Comparison of ENCODE assay signal across 15 cellular contexts in genomic region chr2:27020337-27020948, GRCh38. TPM values are rescaled to one million over a fixed set of nuclear protein-coding genes. Genes with fewer than 3 reads are reported as not detected.
DNase-seq lines count a peak whose midpoint lies in the region; ATAC-seq, FAIRE-seq and TF ChIP-seq lines count a peak whose summit lies in the region.
"Had no signal": no experiment of that assay in that cellular context is flagged by ENCODE, and none has a peak within 500 bp of the region (broad histone marks: within the 10 kb centered on the region; RNA-seq: fewer than 3 reads in every experiment).

No MANE protein-coding gene starts in this region.

- in situ Hi-C loops in K562 (cut with MboI) = loop anchor here (5.0 kb wide), 1 partner anchor 178 kb away; no protein-coding TSS in a partner anchor

- no peaks in the 10 kb centered on the region for H3K9me3 Mint-ChIP-seq in CD8-positive, alpha-beta T cell
- H3K9me3 Mint-ChIP-seq: activated naive CD8-positive, alpha-beta T cell treated with anti-CD3 and anti-CD28 coated beads, Interleukin-2, amount 10 ng/mL, durations not matched to agents 7 days and 5 days; T-helper 2 cell treated with Interferon-gamma antibody and Interleukin-4, amounts not matched to agents 5 μg/mL and 100 μg/mL, for 36 hours had no signal

- no peak for ATAC-seq in HCT116
- peak; percentile 75 for ATAC-seq in K562
- ATAC-seq in right cardiac atrium = peak; percentile 52 to 56
- ATAC-seq in psoas muscle = no peak
- no peak for ATAC-seq in HG03139 (IDR thresholded peaks at IDR 0.05; ENCODE audit: unreplicated experiment)
- ATAC-seq in CD8-positive, alpha-beta T cell = no peak

- H3K4me1 ChIP-seq in HCT116 (ENCODE audit: control insufficient read depth in 1 of 2, insufficient read depth in 2 of 2, low read length in 2 of 2) (peaks cover 31 to 43% of the 10 kb centered on the region in 2 experiments), K562 (replicated peaks in 1 of 2; ENCODE audit: control insufficient read depth in 2 of 2, insufficient read depth in 2 of 2, low read length in 2 of 2) (peaks cover 53 to 57% of the 10 kb centered on the region in 2 experiments), right cardiac atrium (ENCODE audit: control insufficient read depth, insufficient read depth, low read length) (peaks cover 7% of the 10 kb centered on the region), psoas muscle (peaks cover 35% of the 10 kb centered on the region)
- no peaks in the 10 kb centered on the region for H3K4me1 ChIP-seq in CD8-positive, alpha-beta T cell (ENCODE audit: insufficient read depth, low read length)

- RAD21 ChIA-PET in HCT116 (lab: Charles Lee; ENCODE audit: low non-redundant PET in 1 of 2, low total read pairs in 2 of 2, uncharacterized antibody in 2 of 2, unreplicated experiment in 2 of 2) = no interaction called here

- H3K27me3 Mint-ChIP-seq in CD8-positive, alpha-beta T cell (ENCODE audit: low read depth) = no peaks in the 10 kb centered on the region
- H3K27me3 Mint-ChIP-seq: activated naive CD8-positive, alpha-beta T cell treated with anti-CD3 and anti-CD28 coated beads, Interleukin-2, amount 10 ng/mL, durations not matched to agents 7 days and 5 days had no signal

- TF ChIP-seq POLR2A in HCT116 (IDR thresholded peaks at IDR 0.05; ENCODE audit: borderline replicate concordance, extremely low read depth, insufficient read depth, insufficient read length) (no peak), K562 (conservative IDR thresholded peaks at IDR 0.05) (no peak)

- TF ChIP-seq EP300 in K562 (IDR thresholded peaks at IDR 0.05; ENCODE audit: low read length) = peak; percentile 92

- peaks cover 3% of the 10 kb centered on the region; the same call in 1 of the 2 replicates for H3K79me2 ChIP-seq in HCT116 (ENCODE audit: insufficient read depth, low read length)
- peaks cover 37% of the 10 kb centered on the region for H3K79me2 ChIP-seq in K562 (ENCODE audit: control insufficient read depth, insufficient read depth, low read length)

- H3K36me3 ChIP-seq in HCT116 (ENCODE audit: control insufficient read depth in 1 of 2, insufficient read depth in 2 of 2, low read length in 2 of 2) (peaks cover 0 to 3% of the 10 kb centered on the region in 2 experiments; a peak in 1 of 4 replicates), K562 (ENCODE audit: control insufficient read depth, insufficient read depth, low read length) (peaks cover 41% of the 10 kb centered on the region), psoas muscle (ENCODE audit: insufficient read depth in 1 of 2, low read depth in 1 of 2) (peaks cover 0 to 36% of the 10 kb centered on the region in 2 donors)
- H3K36me3 ChIP-seq in CD8-positive, alpha-beta T cell (ENCODE audit: insufficient read depth, low read length) = no peaks in the 10 kb centered on the region

- POLR2A ChIA-PET in HCT116 (lab: Charles Lee) = no interaction called here
- POLR2A ChIA-PET in K562 (lab: Yijun Ruan, JAX) = interaction anchor here (0.5 to 3.1 kb wide), 8 partner anchors 9 to 300 kb away, joined by 3 to 18 read pairs (median 4); partner anchors contain the start of gene TMEM214
- POLR2A ChIA-PET in CD8-positive, alpha-beta T cell (lab: Charles Lee) = no interaction called here

- H3K4me3 Mint-ChIP-seq in CD8-positive, alpha-beta T cell = no peak overlapping the region
- H3K4me3 Mint-ChIP-seq: activated naive CD8-positive, alpha-beta T cell treated with anti-CD3 and anti-CD28 coated beads, Interleukin-2, amount 10 ng/mL, durations not matched to agents 7 days and 5 days; T-helper 2 cell treated with Interferon-gamma antibody and Interleukin-4, amounts not matched to agents 5 μg/mL and 100 μg/mL, for 36 hours had no signal

- BruUV-seq in HCT116 (replicated peaks; lab: Mats Ljungman, UMichigan) (no TSS peak), K562 (replicated peaks; lab: Mats Ljungman, UMichigan) (no TSS peak)

- no peak overlapping the region for H3K27ac ChIP-seq in HCT116 (ENCODE audit: low read depth, low read length)
- peak overlapping the region; percentile 64 for H3K27ac ChIP-seq in K562 (ENCODE audit: extremely low read depth, low read depth, low read length)
- H3K27ac ChIP-seq in right cardiac atrium (ENCODE audit: low read length) = no peak overlapping the region
- peak overlapping the region; percentile 19 for H3K27ac ChIP-seq in psoas muscle
- H3K27ac ChIP-seq in CD8-positive, alpha-beta T cell (ENCODE audit: low read depth, low read length) = no peak overlapping the region

- TF ChIP-seq RAD21 in HCT116 (IDR thresholded peaks at IDR 0.05; ENCODE audit: low read depth) = no peak
- no peak; a peak in 1 of 4 replicates for TF ChIP-seq RAD21 in K562 (CRISPR knock-in tag; conservative IDR thresholded peaks at IDR 0.05 in 1 of 2, IDR thresholded peaks at IDR 0.05 in 1 of 2)

- H3K4me2 ChIP-seq in HCT116 (ENCODE audit: low read length) (peak overlapping the region; percentile 48; the same call in 1 of the 2 replicates), K562 (ENCODE audit: insufficient read depth, low read length) (peak overlapping the region; percentile 70)

- 2% methylated on average over 6 of the region's 6 CpGs for WGBS in K562 (ENCODE audit: insufficient coverage, low coverage, missing lambda C conversion rate)
- 51% methylated on average over 6 of the region's 6 CpGs for WGBS in right cardiac atrium
- WGBS in psoas muscle, 3 donors = 64 to 72% (median 69%) methylated on average over 6 of the region's 6 CpGs

- no peaks in the 10 kb centered on the region for H3K9me2 ChIP-seq in HCT116 (ENCODE audit: insufficient read depth)

- H3K9me1 ChIP-seq in K562 (ENCODE audit: control insufficient read depth, insufficient read depth, low read length) = no peaks in the 10 kb centered on the region

- H3K9me3 ChIP-seq in HCT116 (ENCODE audit: control insufficient read depth in 1 of 2, insufficient read depth in 1 of 2, low read depth in 1 of 2, low read length in 2 of 2) = no peaks in the 10 kb centered on the region
- H3K9me3 ChIP-seq in K562 (replicated peaks; ENCODE audit: control insufficient read depth, insufficient read depth, low read depth, low read length) = no peaks in the 10 kb centered on the region
- H3K9me3 ChIP-seq in right cardiac atrium (ENCODE audit: control insufficient read depth, low read length) = no peaks in the 10 kb centered on the region
- H3K9me3 ChIP-seq in psoas muscle = no peaks in the 10 kb centered on the region
- H3K9me3 ChIP-seq in CD8-positive, alpha-beta T cell (ENCODE audit: low read length) = no peaks in the 10 kb centered on the region
- H3K9me3 ChIP-seq: Peyer's patch had no signal

- no peak for DNase-seq in HCT116 (ENCODE audit: low read depth, low spot score)
- DNase-seq in K562 (ENCODE audit: extremely low read depth in 1 of 4, low spot score in 3 of 4) = peak; percentile 80 to 96 (median 84)
- DNase-seq in right cardiac atrium = peak; percentile 73 to 87 (median 84)
- peak; percentile 52 to 69 for DNase-seq in psoas muscle
- no peak for DNase-seq in nucleus accumbens (lab: John Stamatoyannopoulos, UW)
- no peak for DNase-seq in CD8-positive, alpha-beta T cell
- DNase-seq in GOT3 (lab: John Stamatoyannopoulos, UW) = no peak
- DNase-seq: activated naive CD8-positive, alpha-beta T cell treated with anti-CD3 and anti-CD28 coated beads, Interleukin-2, amount 10 ng/mL, durations not matched to agents 7 days and 5 days; cortex of kidney; DMS79; MM.1S; NCI-H226 had no signal

- H2AFZ ChIP-seq in HCT116 (ENCODE audit: low read depth, low read length, poor library complexity, severe bottlenecking) (no peak overlapping the region), K562 (ENCODE audit: low read depth, low read length) (no peak overlapping the region)

- CTCF ChIA-PET in HCT116 (lab: Charles Lee) = interaction anchor here (7.7 kb wide), 1 partner anchor 58 kb away, joined by 154 read pairs; no protein-coding TSS in a partner anchor
- CTCF ChIA-PET in K562 (lab: Yijun Ruan, JAX; ENCODE audit: low intra/inter-chr PET ratio) = interaction anchor here (6.8 kb wide), 1 partner anchor 59 kb away, joined by 65 read pairs; no protein-coding TSS in a partner anchor
- CTCF ChIA-PET in CD8-positive, alpha-beta T cell (lab: Charles Lee) = interaction anchor here (9.5 kb wide), 1 partner anchor 58 kb away, joined by 131 read pairs; no protein-coding TSS in a partner anchor

- H4K20me1 ChIP-seq in HCT116 (ENCODE audit: insufficient read depth) = no peaks in the 10 kb centered on the region
- 0 out of 2 replicates have a peak, but pooled peaks cover 7% of the 10 kb centered on the region for H4K20me1 ChIP-seq in K562 (replicated peaks; ENCODE audit: control insufficient read depth, insufficient read depth, low read length)

- no peaks in the 10 kb centered on the region for H3K27me3 ChIP-seq in HCT116 (ENCODE audit: insufficient read depth, low read length)
- H3K27me3 ChIP-seq in K562 (ENCODE audit: control insufficient read depth in 2 of 2, insufficient read depth in 2 of 2, low read length in 2 of 2) = no peaks in the 10 kb centered on the region
- H3K27me3 ChIP-seq in right cardiac atrium (ENCODE audit: control insufficient read depth, insufficient read depth) = no peaks in the 10 kb centered on the region
- H3K27me3 ChIP-seq in psoas muscle (ENCODE audit: insufficient read depth in 3 of 3, low read length in 2 of 3) = no peaks in the 10 kb centered on the region
- H3K27me3 ChIP-seq in CD8-positive, alpha-beta T cell (ENCODE audit: insufficient read depth, low read length) = no peaks in the 10 kb centered on the region
- H3K27me3 ChIP-seq: Peyer's patch had no signal

- no peaks in the 10 kb centered on the region for H3K4me1 Mint-ChIP-seq in CD8-positive, alpha-beta T cell (ENCODE audit: low read depth)

- intact Hi-C loops in HCT116 (cut with micrococcal nuclease) = no loop called here
- intact Hi-C loops in K562 (cut with micrococcal nuclease) = loop anchor here (1.0 kb wide), 4 partner anchors 12 to 66 kb away; partner anchors contain the start of genes KHK and TMEM214
- intact Hi-C loops in right cardiac atrium (cut with DNase I) = no loop called here
- intact Hi-C loops in psoas muscle (cut with DNase I) = no loop called here
- intact Hi-C loops in CD8-positive, alpha-beta T cell (cut with DNase I, micrococcal nuclease) = no loop called here

- H3K9ac ChIP-seq in HCT116 (ENCODE audit: low read length) = no peak overlapping the region
- peak overlapping the region in 1 of 2 experiments; percentile 33; a peak in 2 of 4 replicates for H3K9ac ChIP-seq in K562 (ENCODE audit: insufficient read depth in 1 of 2, low read depth in 2 of 2, low read length in 2 of 2)

- no peak overlapping the region for H3K27ac Mint-ChIP-seq in CD8-positive, alpha-beta T cell
- H3K27ac Mint-ChIP-seq: activated naive CD8-positive, alpha-beta T cell treated with anti-CD3 and anti-CD28 coated beads, Interleukin-2, amount 10 ng/mL, durations not matched to agents 7 days and 5 days; T-helper 2 cell treated with Interferon-gamma antibody and Interleukin-4, amounts not matched to agents 5 μg/mL and 100 μg/mL, for 36 hours had no signal

- H3K4me3 ChIP-seq in HCT116 (replicated peaks in 1 of 2; ENCODE audit: low read depth in 1 of 2, low read length in 2 of 2) (no peak overlapping the region), K562 (no peak overlapping the region), right cardiac atrium (ENCODE audit: low read length) (no peak overlapping the region), psoas muscle (no peak overlapping the region)
- no peak overlapping the region for H3K4me3 ChIP-seq in CD8-positive, alpha-beta T cell (ENCODE audit: low read depth, low read length)
- H3K4me3 ChIP-seq: Peyer's patch had no signal

- peak; percentile 97 for FAIRE-seq in K562 (lab: Jason Lieb, UNC)

- H3K36me3 Mint-ChIP-seq in CD8-positive, alpha-beta T cell = peaks cover 13% of the 10 kb centered on the region
- H3K36me3 Mint-ChIP-seq: activated naive CD8-positive, alpha-beta T cell treated with anti-CD3 and anti-CD28 coated beads, Interleukin-2, amount 10 ng/mL, durations not matched to agents 7 days and 5 days had no signal

- TF ChIP-seq CTCF in HCT116 (IDR thresholded peaks at IDR 0.05 in 2 of 3, conservative IDR thresholded peaks at IDR 0.05 in 1 of 3; ENCODE audit: borderline replicate concordance in 1 of 3, insufficient read depth in 1 of 3, low read depth in 2 of 3, low read length in 2 of 3) (no peak), K562 (IDR thresholded peaks at IDR 0.05 in 2 of 3, conservative IDR thresholded peaks at IDR 0.05 in 1 of 3; ENCODE audit: insufficient read depth in 2 of 3, low read depth in 1 of 3, low read length in 3 of 3) (no peak), psoas muscle (IDR thresholded peaks at IDR 0.05) (no peak)
- no peak for TF ChIP-seq CTCF in CD8-positive, alpha-beta T cell (IDR thresholded peaks at IDR 0.05)

RNA-seq across cellular contexts. Expression of gene TMEM214, which starts 12.3 kb away (rescaled TPM):
- total RNA-seq in HCT116 (2021; ENCODE audit: unreplicated experiment) (69.8 TPM), K562 (2014; rRNA removed) (18.9 and 23.7 TPM in 2 replicates), K562 (2014; rRNA removed; fragmentation: Illumina TruSeq; extraction: Trizol) (31.0 and 34.3 TPM in 2 replicates), K562 (2015; rRNA removed; fragmentation: Illumina TruSeq; extraction: Trizol) (44.0 and 44.1 TPM in 2 replicates), K562 (2021) (78.5 and 79.6 TPM in 2 replicates), right cardiac atrium (10 to 100 TPM; 40.8 to 56.7 (median 47.7) TPM), psoas muscle (10 to 100 TPM; 32.3 to 50.4 (median 41.5) TPM)
- 59.0 and 66.6 TPM in 2 replicates for polyA plus RNA-seq in HCT116 (2012)
- 364 and 807 TPM in 2 replicates for total RNA-seq in K562 (2011; cell fraction: chromatin; rRNA removed; ENCODE audit: low replicate concordance)
- 428 and 514 TPM in 2 replicates for total RNA-seq in K562 (2011; cell fraction: nucleolus; rRNA removed)
- 376 and 406 TPM in 2 replicates for total RNA-seq in K562 (2011; cell fraction: nucleoplasm; rRNA removed)
- polyA plus RNA-seq in K562 (2011; rRNA removed) (52.9 and 143 TPM in 2 replicates), K562 (2014; fragmentation: Illumina TruSeq; extraction: Trizol) (76.9 and 81.4 TPM in 2 replicates), K562 (2014; fragmentation: Nextera tagmentation; extraction: Ambion mirVana) (10 to 100 TPM; 11.4 to 14.8 TPM), K562 (2014; rRNA removed) (55.0 and 58.0 TPM in 2 replicates), right cardiac atrium (29.4 TPM), psoas muscle (10 to 100 TPM; 29.4 to 43.2 (median 35.8) TPM)
- polyA plus RNA-seq in K562 (2011; cell fraction: cytosol; rRNA removed) = 146 and 165 TPM in 2 replicates
- polyA plus RNA-seq in K562 (2011; cell fraction: nucleus; rRNA removed) = 466 and 543 TPM in 2 replicates
- 57.3 and 151 TPM in 2 replicates for polyA plus RNA-seq in K562 (2012)
- 123 TPM in 2 replicates for polyA minus RNA-seq in K562 (2011; rRNA and poly(A)+ RNA removed)
- 96.4 and 118 TPM in 2 replicates for polyA minus RNA-seq in K562 (2011; cell fraction: cytosol; rRNA and poly(A)+ RNA removed)
- 142 and 264 TPM in 2 replicates for polyA minus RNA-seq in K562 (2011; cell fraction: nucleus; rRNA and poly(A)+ RNA removed)
- total RNA-seq in CD8-positive, alpha-beta T cell = 10 to 100 TPM; 26.5 to 27.4 TPM

RNA-seq across cellular contexts. Expression of gene AGBL5, which starts 31.0 kb away (rescaled TPM):
- total RNA-seq in HCT116 (2021; ENCODE audit: unreplicated experiment) (40.0 TPM), K562 (2014; rRNA removed) (26.2 and 30.3 TPM in 2 replicates), K562 (2014; rRNA removed; fragmentation: Illumina TruSeq; extraction: Trizol) (25.8 and 26.4 TPM in 2 replicates), K562 (2015; rRNA removed; fragmentation: Illumina TruSeq; extraction: Trizol) (28.7 and 29.1 TPM in 2 replicates), K562 (2021) (37.6 and 40.3 TPM in 2 replicates), right cardiac atrium (10 to 100 TPM; 10.8 to 12.4 (median 11.4) TPM), psoas muscle (1 to 10 TPM; 5.5 to 8.6 (median 7.6) TPM)
- 27.0 and 35.6 TPM in 2 replicates for polyA plus RNA-seq in HCT116 (2012)
- total RNA-seq in K562 (2011; cell fraction: chromatin; rRNA removed; ENCODE audit: low replicate concordance) = 40.2 and 80.6 TPM in 2 replicates
- 34.5 and 47.0 TPM in 2 replicates for total RNA-seq in K562 (2011; cell fraction: nucleolus; rRNA removed)
- 34.2 and 36.7 TPM in 2 replicates for total RNA-seq in K562 (2011; cell fraction: nucleoplasm; rRNA removed)
- polyA plus RNA-seq in K562 (2011; rRNA removed) (48.3 and 52.7 TPM in 2 replicates), K562 (2014; fragmentation: Illumina TruSeq; extraction: Trizol) (49.5 and 52.3 TPM in 2 replicates), K562 (2014; fragmentation: Nextera tagmentation; extraction: Ambion mirVana) (1 to 10 TPM; 3.3 to 6.3 TPM), K562 (2014; rRNA removed) (24.9 and 33.8 TPM in 2 replicates), right cardiac atrium (5.9 TPM), psoas muscle (1 to 10 TPM; 3.6 to 5.3 (median 5.0) TPM)
- polyA plus RNA-seq in K562 (2011; cell fraction: cytosol; rRNA removed) = 61.4 and 68.7 TPM in 2 replicates
- 59.7 and 61.5 TPM in 2 replicates for polyA plus RNA-seq in K562 (2011; cell fraction: nucleus; rRNA removed)
- 33.2 and 62.0 TPM in 2 replicates for polyA plus RNA-seq in K562 (2012)
- 42.1 and 50.9 TPM in 2 replicates for polyA minus RNA-seq in K562 (2011; rRNA and poly(A)+ RNA removed)
- 22.4 and 26.2 TPM in 2 replicates for polyA minus RNA-seq in K562 (2011; cell fraction: cytosol; rRNA and poly(A)+ RNA removed)
- 20.7 and 27.2 TPM in 2 replicates for polyA minus RNA-seq in K562 (2011; cell fraction: nucleus; rRNA and poly(A)+ RNA removed)
- 1 to 10 TPM; 8.0 to 9.7 TPM for total RNA-seq in CD8-positive, alpha-beta T cell

RNA-seq across cellular contexts. Expression of gene MAPRE3, which starts 50.0 kb away (rescaled TPM):
- total RNA-seq in HCT116 (2021; ENCODE audit: unreplicated experiment) (12.1 TPM), K562 (2014; rRNA removed) (12.6 and 16.8 TPM in 2 replicates), K562 (2014; rRNA removed; fragmentation: Illumina TruSeq; extraction: Trizol) (10.0 and 10.8 TPM in 2 replicates), K562 (2015; rRNA removed; fragmentation: Illumina TruSeq; extraction: Trizol) (11.6 and 12.6 TPM in 2 replicates), K562 (2021) (26.7 and 29.8 TPM in 2 replicates), right cardiac atrium (10 to 100 TPM; 43.6 to 58.8 (median 49.9) TPM), psoas muscle (100 to 1,000 TPM; 101 to 148 (median 122) TPM)
- polyA plus RNA-seq in HCT116 (2012) = 21.7 and 23.8 TPM in 2 replicates
- total RNA-seq in K562 (2011; cell fraction: chromatin; rRNA removed; ENCODE audit: low replicate concordance) = 103 and 194 TPM in 2 replicates
- total RNA-seq in K562 (2011; cell fraction: nucleolus; rRNA removed) = 85.6 and 90.0 TPM in 2 replicates
- total RNA-seq in K562 (2011; cell fraction: nucleoplasm; rRNA removed) = 95.6 and 105 TPM in 2 replicates
- polyA plus RNA-seq in K562 (2011; rRNA removed) (25.5 and 53.9 TPM in 2 replicates), K562 (2014; fragmentation: Illumina TruSeq; extraction: Trizol) (30.4 and 32.8 TPM in 2 replicates), K562 (2014; fragmentation: Nextera tagmentation; extraction: Ambion mirVana) (1 to 10 TPM in 1 of 2 experiments, under 1 TPM in 1; 0.70 to 1.1 TPM), K562 (2014; rRNA removed) (32.3 and 43.2 TPM in 2 replicates), right cardiac atrium (85.1 TPM), psoas muscle (100 to 1,000 TPM in 1 of 3 donors, 10 to 100 TPM in 2; 22.1 to 149 (median 76.3) TPM)
- polyA plus RNA-seq in K562 (2011; cell fraction: cytosol; rRNA removed) = 28.1 and 37.8 TPM in 2 replicates
- 274 and 277 TPM in 2 replicates for polyA plus RNA-seq in K562 (2011; cell fraction: nucleus; rRNA removed)
- polyA plus RNA-seq in K562 (2012) = 33.7 and 73.6 TPM in 2 replicates
- 17.6 and 23.6 TPM in 2 replicates for polyA minus RNA-seq in K562 (2011; rRNA and poly(A)+ RNA removed)
- polyA minus RNA-seq in K562 (2011; cell fraction: cytosol; rRNA and poly(A)+ RNA removed) = 11.7 and 21.4 TPM in 2 replicates
- polyA minus RNA-seq in K562 (2011; cell fraction: nucleus; rRNA and poly(A)+ RNA removed) = 20.3 and 37.2 TPM in 2 replicates
- total RNA-seq in CD8-positive, alpha-beta T cell = 1 to 10 TPM; 2.6 to 3.8 TPM

RNA-seq across cellular contexts. Expression of gene OST4, which starts 51.0 kb away (rescaled TPM):
- total RNA-seq in HCT116 (2021; ENCODE audit: unreplicated experiment) (187 TPM), K562 (2014; rRNA removed) (186 and 199 TPM in 2 replicates), K562 (2014; rRNA removed; fragmentation: Illumina TruSeq; extraction: Trizol) (263 and 292 TPM in 2 replicates), K562 (2015; rRNA removed; fragmentation: Illumina TruSeq; extraction: Trizol) (335 and 366 TPM in 2 replicates), K562 (2021) (239 and 266 TPM in 2 replicates), right cardiac atrium (100 to 1,000 TPM; 372 to 487 (median 454) TPM), psoas muscle (100 to 1,000 TPM; 186 to 304 (median 236) TPM)
- polyA plus RNA-seq in HCT116 (2012) = 262 and 288 TPM in 2 replicates
- 32.9 and 75.2 TPM in 2 replicates for total RNA-seq in K562 (2011; cell fraction: chromatin; rRNA removed; ENCODE audit: low replicate concordance)
- total RNA-seq in K562 (2011; cell fraction: nucleolus; rRNA removed) = 76.6 and 92.2 TPM in 2 replicates
- 88.9 and 136 TPM in 2 replicates for total RNA-seq in K562 (2011; cell fraction: nucleoplasm; rRNA removed)
- polyA plus RNA-seq in K562 (2011; rRNA removed) (328 and 435 TPM in 2 replicates), K562 (2014; fragmentation: Illumina TruSeq; extraction: Trizol) (503 and 545 TPM in 2 replicates), K562 (2014; fragmentation: Nextera tagmentation; extraction: Ambion mirVana) (1,000 to 10,000 TPM; 1,144 to 1,155 TPM), K562 (2014; rRNA removed) (355 and 369 TPM in 2 replicates), right cardiac atrium (872 TPM), psoas muscle (100 to 1,000 TPM; 259 to 396 (median 306) TPM)
- polyA plus RNA-seq in K562 (2011; cell fraction: cytosol; rRNA removed) = 794 and 995 TPM in 2 replicates
- 204 and 270 TPM in 2 replicates for polyA plus RNA-seq in K562 (2011; cell fraction: nucleus; rRNA removed)
- polyA plus RNA-seq in K562 (2012) = 363 and 494 TPM in 2 replicates
- 170 and 193 TPM in 2 replicates for polyA minus RNA-seq in K562 (2011; rRNA and poly(A)+ RNA removed)
- 371 and 384 TPM in 2 replicates for polyA minus RNA-seq in K562 (2011; cell fraction: cytosol; rRNA and poly(A)+ RNA removed)
- polyA minus RNA-seq in K562 (2011; cell fraction: nucleus; rRNA and poly(A)+ RNA removed) = 63.4 and 99.5 TPM in 2 replicates
- total RNA-seq in CD8-positive, alpha-beta T cell = 100 to 1,000 TPM; 252 to 260 TPM

RNA-seq across cellular contexts. Expression of gene EMILIN1, which starts 58.0 kb away (rescaled TPM):
- total RNA-seq in HCT116 (2021; ENCODE audit: unreplicated experiment) = 0.59 TPM
- polyA plus RNA-seq in HCT116 (2012) = 0.20 and 0.21 TPM in 2 replicates
- total RNA-seq in K562 (2011; cell fraction: chromatin; rRNA removed; ENCODE audit: low replicate concordance) = 0.26 and 1.00 TPM in 2 replicates
- total RNA-seq in K562 (2011; cell fraction: nucleolus; rRNA removed) = 1.6 and 2.0 TPM in 2 replicates
- total RNA-seq in K562 (2011; cell fraction: nucleoplasm; rRNA removed) = 0.51 and 0.61 TPM in 2 replicates
- 2.2 and 2.7 TPM in 2 replicates for total RNA-seq in K562 (2014; rRNA removed)
- 0.04 TPM in 1 of 2 replicates, not detected in the other for total RNA-seq in K562 (2014; rRNA removed; fragmentation: Illumina TruSeq; extraction: Trizol)
- 0.54 and 0.75 TPM in 2 replicates for total RNA-seq in K562 (2015; rRNA removed; fragmentation: Illumina TruSeq; extraction: Trizol)
- 1.0 and 1.5 TPM in 2 replicates for total RNA-seq in K562 (2021)
- 0.24 and 0.43 TPM in 2 replicates for polyA plus RNA-seq in K562 (2011; rRNA removed)
- polyA plus RNA-seq in K562 (2011; cell fraction: cytosol; rRNA removed) = 0.63 and 1.3 TPM in 2 replicates
- 1.1 and 2.4 TPM in 2 replicates for polyA plus RNA-seq in K562 (2011; cell fraction: nucleus; rRNA removed)
- 1.1 and 1.7 TPM in 2 replicates for polyA plus RNA-seq in K562 (2012)
- 0.06 and 0.37 TPM in 2 replicates for polyA plus RNA-seq in K562 (2014; fragmentation: Illumina TruSeq; extraction: Trizol)
- polyA plus RNA-seq in K562 (2014; fragmentation: Nextera tagmentation; extraction: Ambion mirVana) = not detected
- 0.94 and 1.1 TPM in 2 replicates for polyA plus RNA-seq in K562 (2014; rRNA removed)
- 0.12 and 0.25 TPM in 2 replicates for polyA minus RNA-seq in K562 (2011; rRNA and poly(A)+ RNA removed)
- 0.46 and 0.67 TPM in 2 replicates for polyA minus RNA-seq in K562 (2011; cell fraction: cytosol; rRNA and poly(A)+ RNA removed)
- polyA minus RNA-seq in K562 (2011; cell fraction: nucleus; rRNA and poly(A)+ RNA removed) = 0.78 and 0.94 TPM in 2 replicates
- total RNA-seq in right cardiac atrium = 10 to 100 TPM; 24.3 to 44.2 (median 38.9) TPM
- 30.0 TPM for polyA plus RNA-seq in right cardiac atrium
- 10 to 100 TPM in 1 of 4 donors, 1 to 10 TPM in 3; 6.1 to 14.3 (median 7.9) TPM for total RNA-seq in psoas muscle
- polyA plus RNA-seq in psoas muscle = 1 to 10 TPM; 4.9 to 7.3 (median 4.9) TPM
- under 1 TPM in 1 of 2 experiments, not detected in 1; 0.11 TPM for total RNA-seq in CD8-positive, alpha-beta T cell

Comparison
In these comparisons a context has a peak if more than half of its experiments do, and no peak if none do; other contexts are left out.
1. ATAC-seq: peak in K562 (single experiment) and right cardiac atrium (2 of 2); none in HCT116 (single experiment), psoas muscle (0 of 4), HG03139 (single experiment) and CD8-positive, alpha-beta T cell (single experiment).
2. DNase-seq: peak in K562 (4 of 4), right cardiac atrium (3 of 3) and psoas muscle (2 of 2); none in HCT116 (single experiment), nucleus accumbens (0 of 56), CD8-positive, alpha-beta T cell (0 of 7) and GOT3 (single experiment).
3. H3K27ac ChIP-seq: peak in K562 (single experiment) and psoas muscle (single experiment); none in HCT116 (single experiment), right cardiac atrium (single experiment) and CD8-positive, alpha-beta T cell (single experiment).
4. Of the 22 proteins assayed by ChIP-seq in both K562 and HCT116: peak only in K562: CEBPB, ELF1, FOSL1, POLR2AphosphoS5, SP1 and ZBTB33; only in HCT116: none; in both: none; in neither: 15; mixed calls (peak in some experiments, not most) for 1.